ENCODE assay signal across 8 cellular contexts in genomic region chr1:43935711-43936427, GRCh38. TPM values are rescaled to one million over a fixed set of nuclear protein-coding genes. Genes with fewer than 3 reads are reported as not detected.
A peak's percentile ranks its signal among the peaks of the same experiment; 100 is the strongest.
DNase-seq lines count a peak whose midpoint lies in the region; ATAC-seq and TF ChIP-seq lines count a peak whose summit lies in the region.
"Had no signal": no experiment of that assay in that cellular context is flagged by ENCODE, and none has a peak within 500 bp of the region (broad histone marks: within the 10 kb centered on the region; RNA-seq: fewer than 3 reads in every experiment).

No MANE protein-coding gene starts in this region.

- TF ChIP-seq POLR2A in HCT116 (IDR thresholded peaks at IDR 0.05; ENCODE audit: borderline replicate concordance, extremely low read depth, insufficient read depth, insufficient read length) = no peak

- peaks cover 38% of the 10 kb centered on the region for H3K27me3 Mint-ChIP-seq in stimulated activated memory B cell treated with anti-CD40 and anti-IgM and Interleukin-4, amounts not matched to agents 10 μg/mL and 1 μg/mL and 100 μg/mL, for 72 hours
- H3K27me3 Mint-ChIP-seq in endothelial cell (ENCODE audit: unreplicated experiment) = peaks cover 15% of the 10 kb centered on the region

- TF ChIP-seq RAD21 in HCT116 (IDR thresholded peaks at IDR 0.05; ENCODE audit: low read depth) (no peak), SK-N-SH (IDR thresholded peaks at IDR 0.05; ENCODE audit: low read length) (no peak)

- H3K27ac Mint-ChIP-seq in stimulated activated memory B cell treated with anti-CD40 and anti-IgM and Interleukin-4, amounts not matched to agents 10 μg/mL and 1 μg/mL and 100 μg/mL, for 72 hours = no peak overlapping the region
- no peak overlapping the region for H3K27ac Mint-ChIP-seq in endothelial cell (ENCODE audit: unreplicated experiment)

- WGBS in SK-N-SH (ENCODE audit: low lambda C conversion rate) = 79% methylated on average over 9 of the region's 48 CpGs

- DNase-seq in HCT116 (ENCODE audit: low read depth, low spot score) (no peak), SK-N-SH (no peak), cerebellar cortex (ENCODE audit: low spot score) (no peak), endothelial cell (ENCODE audit: low spot score) (no peak)
- DNase-seq: NK-92 treated with Interleukin-12 subunit alpha and Interleukin-12 subunit beta, amount 100 ng/mL, for 24 hours had no signal

- H3K27me3 ChIP-seq in HCT116 (ENCODE audit: insufficient read depth, low read length) = no peaks in the 10 kb centered on the region
- no peaks in the 10 kb centered on the region for H3K27me3 ChIP-seq in SK-N-SH (ENCODE audit: insufficient read depth)
- peaks cover 13% of the 10 kb centered on the region for H3K27me3 ChIP-seq in iPS-15b (ENCODE audit: control insufficient read depth, insufficient read depth, low read length)

- intact Hi-C loops in HCT116 (cut with micrococcal nuclease) = no loop called here

- H3K9me3 ChIP-seq in HCT116 (ENCODE audit: control insufficient read depth in 1 of 2, insufficient read depth in 1 of 2, low read depth in 1 of 2, low read length in 2 of 2) (no peaks in the 10 kb centered on the region), SK-N-SH (no peaks in the 10 kb centered on the region), iPS-15b (ENCODE audit: control insufficient read depth, insufficient read depth, low read length) (no peaks in the 10 kb centered on the region)

- H3K27ac ChIP-seq in HCT116 (ENCODE audit: low read depth, low read length) (no peak overlapping the region), SK-N-SH (ENCODE audit: low read depth in 2 of 2, low read length in 1 of 2) (no peak overlapping the region)

- H3K36me3 Mint-ChIP-seq in stimulated activated memory B cell treated with anti-CD40 and anti-IgM and Interleukin-4, amounts not matched to agents 10 μg/mL and 1 μg/mL and 100 μg/mL, for 72 hours = peaks cover 27% of the 10 kb centered on the region
- H3K36me3 Mint-ChIP-seq in endothelial cell (ENCODE audit: low read depth, unreplicated experiment) = peaks cover 7% of the 10 kb centered on the region

- H3K4me1 ChIP-seq in HCT116 (ENCODE audit: control insufficient read depth in 1 of 2, insufficient read depth in 2 of 2, low read length in 2 of 2) (peaks cover 19 to 53% of the 10 kb centered on the region in 2 experiments), SK-N-SH (ENCODE audit: control insufficient read depth in 1 of 2, insufficient read depth in 2 of 2, low read depth in 1 of 2, low read length in 1 of 2) (peaks cover 0 to 10% of the 10 kb centered on the region in 2 experiments; a peak in 2 of 4 replicates), iPS-15b (ENCODE audit: control insufficient read depth, insufficient read depth, low read length) (peaks cover 21% of the 10 kb centered on the region)

- H3K79me2 ChIP-seq in HCT116 (ENCODE audit: insufficient read depth, low read length) (peaks cover 9% of the 10 kb centered on the region; the same call in 1 of the 2 replicates), SK-N-SH (ENCODE audit: insufficient read depth) (no peaks in the 10 kb centered on the region)

- TF ChIP-seq EP300 in SK-N-SH (IDR thresholded peaks at IDR 0.05; ENCODE audit: borderline replicate concordance in 1 of 2, low read depth in 1 of 2, low read length in 1 of 2) = no peak

- CTCF ChIA-PET in HCT116 (lab: Charles Lee) = interaction anchor here (1.0 to 12.2 kb wide), 17 partner anchors 10 to 412 kb away, joined by 4 to 479 read pairs (median 7); partner anchors contain the start of genes IPO13 and PTPRF
- CTCF ChIA-PET in SK-N-SH (lab: Yijun Ruan, JAX) = interaction anchor here (0.7 to 15.4 kb wide), 40 partner anchors 11 to 709 kb away, joined by 3 to 533 read pairs (median 8); partner anchors contain the start of genes CCDC24, DPH2, IPO13 and KDM4A

- H3K4me2 ChIP-seq in HCT116 (ENCODE audit: low read length) (peak overlapping the region; percentile 92), SK-N-SH (peak overlapping the region; percentile 55; the same call in 1 of the 2 replicates)

- BruUV-seq in HCT116 (replicated peaks; lab: Mats Ljungman, UMichigan) = no TSS peak

- H3K4me1 Mint-ChIP-seq in stimulated activated memory B cell treated with anti-CD40 and anti-IgM and Interleukin-4, amounts not matched to agents 10 μg/mL and 1 μg/mL and 100 μg/mL, for 72 hours = peaks cover 23% of the 10 kb centered on the region
- H3K4me1 Mint-ChIP-seq in endothelial cell (ENCODE audit: unreplicated experiment) = peaks cover 11% of the 10 kb centered on the region

- H3K9me2 ChIP-seq in HCT116 (ENCODE audit: insufficient read depth) = no peaks in the 10 kb centered on the region
- H3K9me2 ChIP-seq in SK-N-SH = no peaks in the 10 kb centered on the region

- H3K4me3 ChIP-seq in HCT116 (replicated peaks in 1 of 2; ENCODE audit: low read depth in 1 of 2, low read length in 2 of 2) = no peak overlapping the region
- H3K4me3 ChIP-seq in SK-N-SH (ENCODE audit: low read depth in 2 of 2, low read length in 1 of 2) = peak overlapping the region in 1 of 2 experiments; percentile 37; a peak in 2 of 4 replicates
- H3K4me3 ChIP-seq in iPS-15b (ENCODE audit: low read depth, low read length) = peak overlapping the region; percentile 58

- H3K4me3 Mint-ChIP-seq in stimulated activated memory B cell treated with anti-CD40 and anti-IgM and Interleukin-4, amounts not matched to agents 10 μg/mL and 1 μg/mL and 100 μg/mL, for 72 hours = peak overlapping the region; percentile 4
- H3K4me3 Mint-ChIP-seq in endothelial cell (ENCODE audit: unreplicated experiment) = no peak overlapping the region

- H2AFZ ChIP-seq in HCT116 (ENCODE audit: low read depth, low read length, poor library complexity, severe bottlenecking) (no peak overlapping the region), SK-N-SH (ENCODE audit: low read depth) (no peak overlapping the region)

- POLR2A ChIA-PET in HCT116 (lab: Charles Lee) = interaction anchor here (0.8 to 2.7 kb wide), 6 partner anchors 10 to 410 kb away, joined by 3 to 45 read pairs (median 4); partner anchors contain the start of gene IPO13
- POLR2A ChIA-PET in SK-N-SH (lab: Yijun Ruan, JAX) = interaction anchor here (1.3 to 2.8 kb wide), 3 partner anchors 10 to 172 kb away, joined by 6 to 26 read pairs (median 10); no protein-coding TSS in a partner anchor

- H3K9ac ChIP-seq in HCT116 (ENCODE audit: low read length) = 0 out of 2 replicates have a peak overlapping the region, but pooled peaks have one; percentile 80
- no peak overlapping the region for H3K9ac ChIP-seq in SK-N-SH
- no peak overlapping the region for H3K9ac ChIP-seq in iPS-15b (ENCODE audit: low read depth, low read length)

- no peaks in the 10 kb centered on the region for H3K9me3 Mint-ChIP-seq in stimulated activated memory B cell treated with anti-CD40 and anti-IgM and Interleukin-4, amounts not matched to agents 10 μg/mL and 1 μg/mL and 100 μg/mL, for 72 hours
- no peaks in the 10 kb centered on the region for H3K9me3 Mint-ChIP-seq in endothelial cell (ENCODE audit: unreplicated experiment)

- no peaks in the 10 kb centered on the region for H4K20me1 ChIP-seq in HCT116 (ENCODE audit: insufficient read depth)
- no peaks in the 10 kb centered on the region for H4K20me1 ChIP-seq in SK-N-SH (ENCODE audit: insufficient read depth)

- no peak for ATAC-seq in HCT116
- peak; percentile 35 for ATAC-seq in stimulated activated memory B cell treated with anti-CD40 and anti-IgM and Interleukin-4, amounts not matched to agents 10 μg/mL and 1 μg/mL and 100 μg/mL, for 72 hours
- ATAC-seq in GM19328 (IDR thresholded peaks at IDR 0.05; ENCODE audit: unreplicated experiment) = no peak

- no peak for TF ChIP-seq CTCF in HCT116 (IDR thresholded peaks at IDR 0.05 in 2 of 3, conservative IDR thresholded peaks at IDR 0.05 in 1 of 3; ENCODE audit: borderline replicate concordance in 1 of 3, insufficient read depth in 1 of 3, low read depth in 2 of 3, low read length in 2 of 3)
- TF ChIP-seq CTCF in SK-N-SH (IDR thresholded peaks at IDR 0.05) = no peak
- no peak for TF ChIP-seq CTCF in endothelial cell (IDR thresholded peaks at IDR 0.05; ENCODE audit: unreplicated experiment)

- H3K36me3 ChIP-seq in HCT116 (ENCODE audit: control insufficient read depth in 1 of 2, insufficient read depth in 2 of 2, low read length in 2 of 2) (0 out of 4 replicates have a peak, but pooled peaks cover 0 to 10% of the 10 kb centered on the region in 2 experiments), SK-N-SH (replicated peaks in 1 of 2; ENCODE audit: control insufficient read depth in 1 of 2, insufficient read depth in 2 of 2, low read length in 1 of 2) (no peaks in the 10 kb centered on the region), iPS-15b (ENCODE audit: control insufficient read depth, insufficient read depth, low read length) (peaks cover 6% of the 10 kb centered on the region)

- RAD21 ChIA-PET in HCT116 (lab: Charles Lee; ENCODE audit: low non-redundant PET in 1 of 2, low total read pairs in 2 of 2, uncharacterized antibody in 2 of 2, unreplicated experiment in 2 of 2) = interaction anchor here (3.0 to 3.6 kb wide), 2 partner anchors 171 kb away, joined by 85 to 109 read pairs; no protein-coding TSS in a partner anchor

- no peaks in the 10 kb centered on the region for H3F3A ChIP-seq in SK-N-SH (replicated peaks; ENCODE audit: insufficient read depth)

RNA-seq across cellular contexts. Expression of gene ARTN, which starts 2.3 kb away (rescaled TPM):
- total RNA-seq in HCT116 (2021; ENCODE audit: unreplicated experiment) (36.4 TPM), endothelial cell (ENCODE audit: unreplicated experiment) (0.67 TPM)
- polyA plus RNA-seq in HCT116 (2012) = 46.0 and 46.3 TPM in 2 replicates
- 0.26 and 0.69 TPM in 2 replicates for polyA plus RNA-seq in SK-N-SH (2012; rRNA removed)
- polyA plus RNA-seq in SK-N-SH (2012; cell fraction: cytosol; rRNA removed) = 0.17 TPM in 1 of 2 replicates, not detected in the other
- 3.6 and 6.6 TPM in 2 replicates for polyA plus RNA-seq in SK-N-SH (2012; cell fraction: nucleus; rRNA removed)

RNA-seq across cellular contexts. Expression of gene IPO13, which starts 10.9 kb away (rescaled TPM):
- 18.7 TPM for total RNA-seq in HCT116 (2021; ENCODE audit: unreplicated experiment)
- 16.2 and 18.9 TPM in 2 replicates for polyA plus RNA-seq in HCT116 (2012)
- polyA plus RNA-seq in SK-N-SH (2012; rRNA removed) = 15.5 and 16.7 TPM in 2 replicates
- polyA plus RNA-seq in SK-N-SH (2012; cell fraction: cytosol; rRNA removed) = 6.2 and 9.5 TPM in 2 replicates
- polyA plus RNA-seq in SK-N-SH (2012; cell fraction: nucleus; rRNA removed) = 52.6 and 55.7 TPM in 2 replicates
- 31.5 TPM for total RNA-seq in endothelial cell (ENCODE audit: unreplicated experiment)

RNA-seq across cellular contexts. Expression of gene DPH2, which starts 33.9 kb away (rescaled TPM):
- total RNA-seq in HCT116 (2021; ENCODE audit: unreplicated experiment) (53.2 TPM), endothelial cell (ENCODE audit: unreplicated experiment) (17.1 TPM)
- polyA plus RNA-seq in HCT116 (2012) = 31.5 and 32.2 TPM in 2 replicates
- 76.9 and 97.5 TPM in 2 replicates for polyA plus RNA-seq in SK-N-SH (2012; rRNA removed)
- 32.3 and 45.3 TPM in 2 replicates for polyA plus RNA-seq in SK-N-SH (2012; cell fraction: cytosol; rRNA removed)
- 364 and 385 TPM in 2 replicates for polyA plus RNA-seq in SK-N-SH (2012; cell fraction: nucleus; rRNA removed)

RNA-seq across cellular contexts. Expression of gene ATP6V0B, which starts 38.9 kb away (rescaled TPM):
- total RNA-seq in HCT116 (2021; ENCODE audit: unreplicated experiment) = 122 TPM
- polyA plus RNA-seq in HCT116 (2012) = 142 and 154 TPM in 2 replicates
- polyA plus RNA-seq in SK-N-SH (2012; rRNA removed) = 180 and 191 TPM in 2 replicates
- polyA plus RNA-seq in SK-N-SH (2012; cell fraction: cytosol; rRNA removed) = 127 and 163 TPM in 2 replicates
- 162 and 174 TPM in 2 replicates for polyA plus RNA-seq in SK-N-SH (2012; cell fraction: nucleus; rRNA removed)
- total RNA-seq in endothelial cell (ENCODE audit: unreplicated experiment) = 94.5 TPM

RNA-seq across cellular contexts. Expression of gene B4GALT2, which starts 43.1 kb away (rescaled TPM):
- 76.8 TPM for total RNA-seq in HCT116 (2021; ENCODE audit: unreplicated experiment)
- polyA plus RNA-seq in HCT116 (2012) = 63.9 and 73.1 TPM in 2 replicates
- polyA plus RNA-seq in SK-N-SH (2012; rRNA removed) = 43.0 and 48.0 TPM in 2 replicates
- 26.0 and 40.2 TPM in 2 replicates for polyA plus RNA-seq in SK-N-SH (2012; cell fraction: cytosol; rRNA removed)
- polyA plus RNA-seq in SK-N-SH (2012; cell fraction: nucleus; rRNA removed) = 34.8 and 35.0 TPM in 2 replicates
- 35.4 TPM for total RNA-seq in endothelial cell (ENCODE audit: unreplicated experiment)

Comparison
In these comparisons a context has a peak if more than half of its experiments do, and no peak if none do; other contexts are left out.
1. RNA of gene ARTN, which starts 2.3 kb away (total RNA-seq): 36.4 TPM in HCT116 (single experiment); 0.67 TPM in endothelial cell (single experiment); every median in the first group is over 10 times any median in the second.